ENCODE assay signal across 18 cellular contexts in genomic region chr4:152327606-152328453, GRCh38.
DNase-seq lines count a peak whose midpoint lies in the region; ATAC-seq and TF ChIP-seq lines count a peak whose summit lies in the region.
"Had no signal": no experiment of that assay in that cellular context is flagged by ENCODE, and none has a peak within 500 bp of the region (broad histone marks: within the 10 kb centered on the region; RNA-seq: fewer than 3 reads in every experiment).

No MANE protein-coding gene starts in this region.

- H3K9me3 Mint-ChIP-seq in activated naive CD4-positive, alpha-beta T cell treated with anti-CD3 and anti-CD28 coated beads, Interleukin-2, amount 10 ng/mL, durations not matched to agents 7 days and 5 days, result peaks cover 4% of the 10 kb centered on the region

- H3K79me2 ChIP-seq in mammary epithelial cell (ENCODE audit: insufficient read depth, low read length), result peaks cover 32% of the 10 kb centered on the region
- no peaks in the 10 kb centered on the region for H3K79me2 ChIP-seq in SK-N-SH (ENCODE audit: insufficient read depth)
- H3K79me2 ChIP-seq: parathyroid adenoma had no signal

- H4K20me1 ChIP-seq in mammary epithelial cell (ENCODE audit: insufficient read depth, low read length), result no peaks in the 10 kb centered on the region
- H4K20me1 ChIP-seq in SK-N-SH (ENCODE audit: insufficient read depth), result no peaks in the 10 kb centered on the region

- H3K36me3 ChIP-seq in RWPE2 (ENCODE audit: low read depth) (peaks cover 80% of the 10 kb centered on the region), mammary epithelial cell (ENCODE audit: insufficient read depth, low read length) (peaks cover 52% of the 10 kb centered on the region), SK-N-SH (replicated peaks in 1 of 2; ENCODE audit: control insufficient read depth in 1 of 2, insufficient read depth in 2 of 2, low read length in 1 of 2) (peaks cover 70 to 92% of the 10 kb centered on the region in 2 experiments)

- H3K27ac Mint-ChIP-seq in activated naive CD4-positive, alpha-beta T cell treated with anti-CD3 and anti-CD28 coated beads, Interleukin-2, amount 10 ng/mL, durations not matched to agents 7 days and 5 days, result peak overlapping the region; percentile 89

- dilution Hi-C loops in mammary epithelial cell (cut with HindIII; ENCODE audit: low sequenced_read_pairs), result no loop called here

- WGBS in mammary epithelial cell (ENCODE audit: low coverage, missing lambda C conversion rate), result 86% methylated on average over 6 of the region's 6 CpGs
- 97% methylated on average over 6 of the region's 6 CpGs for WGBS in SK-N-SH (ENCODE audit: low lambda C conversion rate)

- H3K9ac ChIP-seq in mammary epithelial cell (ENCODE audit: insufficient read depth, low read length), result no peak overlapping the region
- H3K9ac ChIP-seq in SK-N-SH, result no peak overlapping the region
- H3K9ac ChIP-seq: parathyroid adenoma had no signal

- no peaks in the 10 kb centered on the region for H3K9me3 ChIP-seq in RWPE2 (ENCODE audit: severe bottlenecking)
- H3K9me3 ChIP-seq in mammary epithelial cell (replicated peaks; ENCODE audit: insufficient read depth, low read length), result no peaks in the 10 kb centered on the region
- H3K9me3 ChIP-seq in SK-N-SH, result no peaks in the 10 kb centered on the region
- H3K9me3 ChIP-seq: lower lobe of right lung had no signal

- no peak for TF ChIP-seq EP300 in SK-N-SH (IDR thresholded peaks at IDR 0.05; ENCODE audit: borderline replicate concordance in 1 of 2, low read depth in 1 of 2, low read length in 1 of 2)

- intact Hi-C loops in mammary epithelial cell (cut with micrococcal nuclease), result no loop called here

- H3K9me2 ChIP-seq in SK-N-SH, result no peaks in the 10 kb centered on the region

- no peak overlapping the region for H3K4me3 Mint-ChIP-seq in activated naive CD4-positive, alpha-beta T cell treated with anti-CD3 and anti-CD28 coated beads, Interleukin-2, amount 10 ng/mL, durations not matched to agents 7 days and 5 days

- POLR2A ChIA-PET in SK-N-SH (lab: Yijun Ruan, JAX), result interaction anchor here (0.7 kb wide), 1 partner anchor 330 kb away, joined by 4 read pairs; no protein-coding TSS in a partner anchor

- peak overlapping the region; percentile 55 for H3K4me2 ChIP-seq in mammary epithelial cell (ENCODE audit: insufficient read depth, low read depth, low read length)
- no peak overlapping the region for H3K4me2 ChIP-seq in SK-N-SH

- DNase-seq in activated naive CD4-positive, alpha-beta T cell treated with anti-CD3 and anti-CD28 coated beads, Interleukin-2, amount 10 ng/mL, durations not matched to agents 7 days and 5 days, result no peak
- no peak for DNase-seq in activated naive CD4-positive, alpha-beta T cell treated with anti-CD3 and anti-CD28 coated beads, Interleukin-2, amount 50 U/mL, for 16 hours
- DNase-seq in RWPE2 (ENCODE audit: low spot score), result no peak
- no peak for DNase-seq in mammary epithelial cell
- DNase-seq in NCI-H446 treated with DMSO at 0.1 percent for 48 hours (lab: John Stamatoyannopoulos, UW), result no peak
- DNase-seq in SK-N-SH, result no peak
- DNase-seq in foreskin melanocyte, result no peak
- DNase-seq: activated CD4-positive, alpha-beta T cell treated with anti-CD3 and anti-CD28 coated beads for 48 hours; aorta; cerebellar nuclear complex; KG1; lower lobe of right lung; NCI-H1092 treated with DMSO at 0.1 percent for 48 hours; NCI-H748 treated with DMSO at 0.1 percent for 48 hours; stimulated activated CD4-positive, alpha-beta T cell treated with anti-CD3 and anti-CD28 coated beads, Interleukin-4, amount 100 ng/mL, for 1 hour had no signal

- H3K27ac ChIP-seq in RWPE2 (ENCODE audit: poor library complexity, severe bottlenecking) (peak overlapping the region; percentile 84), mammary epithelial cell (ENCODE audit: insufficient read depth, low read depth, low read length) (peak overlapping the region; percentile 92), skin epidermis (peak overlapping the region in 14 of 21 experiments; percentile 1 to 75 (median 32)), SK-N-SH (ENCODE audit: low read depth in 2 of 2, low read length in 1 of 2) (no peak overlapping the region)
- H3K27ac ChIP-seq: lower lobe of right lung, parathyroid adenoma had no signal

- TF ChIP-seq CTCF in RWPE2 (IDR thresholded peaks at IDR 0.05; ENCODE audit: poor library complexity, severe bottlenecking), result no peak
- TF ChIP-seq CTCF in mammary epithelial cell (conservative IDR thresholded peaks at IDR 0.05 in 1 of 2, IDR thresholded peaks at IDR 0.05 in 1 of 2; ENCODE audit: extremely low read depth in 1 of 2, insufficient read depth in 1 of 2, low read depth in 1 of 2, low read length in 2 of 2), result no peak
- TF ChIP-seq CTCF in SK-N-SH (IDR thresholded peaks at IDR 0.05), result no peak

- TF ChIP-seq RAD21 in SK-N-SH (IDR thresholded peaks at IDR 0.05; ENCODE audit: low read length), result no peak

- in situ Hi-C loops in mammary epithelial cell (cut with MboI; ENCODE audit: low sequenced_read_pairs in 2 of 2), result no loop called here

- H3K36me3 Mint-ChIP-seq in activated naive CD4-positive, alpha-beta T cell treated with anti-CD3 and anti-CD28 coated beads, Interleukin-2, amount 10 ng/mL, durations not matched to agents 7 days and 5 days, result peaks cover 68% of the 10 kb centered on the region

- no peaks in the 10 kb centered on the region for H3K27me3 Mint-ChIP-seq in activated naive CD4-positive, alpha-beta T cell treated with anti-CD3 and anti-CD28 coated beads, Interleukin-2, amount 10 ng/mL, durations not matched to agents 7 days and 5 days

- H3K4me1 Mint-ChIP-seq in activated naive CD4-positive, alpha-beta T cell treated with anti-CD3 and anti-CD28 coated beads, Interleukin-2, amount 10 ng/mL, durations not matched to agents 7 days and 5 days, result peaks cover 28% of the 10 kb centered on the region

- H3K27me3 ChIP-seq in RWPE2 (ENCODE audit: insufficient read depth, poor library complexity, severe bottlenecking) (no peaks in the 10 kb centered on the region), mammary epithelial cell (ENCODE audit: insufficient read depth, low read length) (no peaks in the 10 kb centered on the region), SK-N-SH (ENCODE audit: insufficient read depth) (no peaks in the 10 kb centered on the region)

- no peak for ATAC-seq in RWPE2 (ENCODE audit: low read depth)
- ATAC-seq: lower lobe of right lung, Panc1 had no signal

- H3K4me3 ChIP-seq in RWPE2 (ENCODE audit: severe bottlenecking) (no peak overlapping the region), mammary epithelial cell (replicated peaks in 1 of 3; ENCODE audit: insufficient read depth in 1 of 3, low read depth in 2 of 3, low read length in 3 of 3) (no peak overlapping the region), skin epidermis (no peak overlapping the region), SK-N-SH (ENCODE audit: low read depth in 2 of 2, low read length in 1 of 2) (no peak overlapping the region)
- H3K4me3 ChIP-seq: lower lobe of right lung had no signal

- peaks cover 47% of the 10 kb centered on the region for H3K4me1 ChIP-seq in RWPE2 (ENCODE audit: insufficient read depth, poor library complexity, severe bottlenecking)
- peaks cover 38% of the 10 kb centered on the region for H3K4me1 ChIP-seq in mammary epithelial cell (ENCODE audit: insufficient read depth, low read length)
- H3K4me1 ChIP-seq in SK-N-SH (ENCODE audit: control insufficient read depth in 1 of 2, insufficient read depth in 2 of 2, low read depth in 1 of 2, low read length in 1 of 2), result no peaks in the 10 kb centered on the region; a peak in 2 of 4 replicates
- H3K4me1 ChIP-seq: lower lobe of right lung, parathyroid adenoma had no signal

- H2AFZ ChIP-seq in mammary epithelial cell (ENCODE audit: low read depth, low read length) (no peak overlapping the region), SK-N-SH (ENCODE audit: low read depth) (no peak overlapping the region)
- H2AFZ ChIP-seq: parathyroid adenoma had no signal

- no TSS peak for BruUV-seq in mammary epithelial cell (replicated peaks; lab: Mats Ljungman, UMichigan)

- CTCF ChIA-PET in activated naive CD4-positive, alpha-beta T cell treated with anti-CD3 and anti-CD28 coated beads, Interleukin-2, amount 10 ng/mL, durations not matched to agents 7 days and 5 days (lab: Charles Lee), result no interaction called here
- CTCF ChIA-PET in mammary epithelial cell (lab: Charles Lee; ENCODE audit: low non-redundant PET) (interaction anchor here (0.6 kb wide), 1 partner anchor 105 kb away, joined by 3 read pairs; no protein-coding TSS in a partner anchor), SK-N-SH (lab: Yijun Ruan, JAX) (no interaction called here)

- no peaks in the 10 kb centered on the region for H3F3A ChIP-seq in SK-N-SH (replicated peaks; ENCODE audit: insufficient read depth)

TF ChIP-seq in SK-N-SH, 30 proteins besides CTCF, POLR2A, EP300 and RAD21 (continues in another document):
- TF ChIP-seq SMC3 (IDR thresholded peaks at IDR 0.05; ENCODE audit: low read depth, low read length) (no peak), NRF1 (IDR thresholded peaks at IDR 0.05; ENCODE audit: low read depth, low read length) (no peak), TEAD4 (IDR thresholded peaks at IDR 0.05; ENCODE audit: borderline replicate concordance, insufficient read depth) (no peak), TAF1 (IDR thresholded peaks at IDR 0.05; ENCODE audit: borderline replicate concordance, low read depth, low read length) (no peak), YY1 (IDR thresholded peaks at IDR 0.05; ENCODE audit: low read depth) (no peak), REST (IDR thresholded peaks at IDR 0.05; ENCODE audit: low read depth, low read length) (no peak)

Comparison
In these comparisons a context has a peak if more than half of its experiments do, and no peak if none do; other contexts are left out.
1. H3K27ac ChIP-seq: peak in RWPE2 (single experiment), mammary epithelial cell (single experiment) and skin epidermis (14 of 21); none in SK-N-SH (0 of 2).